1 cellular context compared by ENCODE assay signal in genomic region chr9:124868511-124869465, GRCh38.
A peak's percentile ranks its signal among the peaks of the same experiment; 100 is the strongest.
TF ChIP-seq lines count a peak whose summit lies in the region.

No MANE protein-coding gene starts in this region.

TF ChIP-seq in SK-N-SH, 30 proteins besides CTCF, POLR2A, EP300 and RAD21 (continued from another document):
- TF ChIP-seq ZBTB33 (IDR thresholded peaks at IDR 0.05; ENCODE audit: borderline replicate concordance, low read depth) (no peak), MXI1 (IDR thresholded peaks at IDR 0.05; ENCODE audit: low read depth, low read length) (peak; percentile 96), RXRA (IDR thresholded peaks at IDR 0.05; ENCODE audit: borderline replicate concordance, low read depth) (no peak), USF1 (IDR thresholded peaks at IDR 0.05; ENCODE audit: borderline replicate concordance, low read depth) (no peak), NRF1 (IDR thresholded peaks at IDR 0.05; ENCODE audit: low read depth, low read length) (peak; percentile 66), TCF12 (IDR thresholded peaks at IDR 0.05) (peak; percentile 24; the same call in 1 of the 2 replicates), SMC3 (IDR thresholded peaks at IDR 0.05; ENCODE audit: low read depth, low read length) (no peak), REST (IDR thresholded peaks at IDR 0.05; ENCODE audit: low read depth, low read length) (0 out of 2 replicates have a peak, but pooled peaks have one; percentile 23), GABPA (IDR thresholded peaks at IDR 0.05; ENCODE audit: low read depth) (peak; percentile 91), YY1 (IDR thresholded peaks at IDR 0.05; ENCODE audit: low read depth) (peak; percentile 38; the same call in 1 of the 2 replicates), RFX5 (IDR thresholded peaks at IDR 0.05; ENCODE audit: low read length) (no peak), ELF1 (IDR thresholded peaks at IDR 0.05) (peak; percentile 76), FOSL2 (IDR thresholded peaks at IDR 0.05; ENCODE audit: borderline replicate concordance, low read depth) (no peak), NFIC (IDR thresholded peaks at IDR 0.05; ENCODE audit: borderline replicate concordance) (no peak; the same call in 1 of the 2 replicates), GATA2 (CRISPR knock-in tag; IDR thresholded peaks at IDR 0.05) (no peak), RCOR1 (IDR thresholded peaks at IDR 0.05; ENCODE audit: low read length) (no peak), IRF3 (IDR thresholded peaks at IDR 0.05; ENCODE audit: low read depth, low read length) (no peak), POLR2AphosphoS5 (IDR thresholded peaks at IDR 0.05; ENCODE audit: low read depth, low read length) (peak; percentile 93), USF2 (IDR thresholded peaks at IDR 0.05; ENCODE audit: borderline replicate concordance, low read depth, low read length) (no peak), FOXM1 (IDR thresholded peaks at IDR 0.05; ENCODE audit: low read depth) (no peak), FOXJ3 (CRISPR knock-in tag; IDR thresholded peaks at IDR 0.05) (no peak)
